ENCODE assay signal across 9 cellular contexts in genomic region chr4:103011378-103012025, GRCh38. TPM values are rescaled to one million over a fixed set of nuclear protein-coding genes. Genes with fewer than 3 reads are reported as not detected.
DNase-seq lines count a peak whose midpoint lies in the region; ATAC-seq and TF ChIP-seq lines count a peak whose summit lies in the region.
"Had no signal": no experiment of that assay in that cellular context is flagged by ENCODE, and none has a peak within 500 bp of the region (broad histone marks: within the 10 kb centered on the region; RNA-seq: fewer than 3 reads in every experiment).

No MANE protein-coding gene starts in this region.

- H3F3A ChIP-seq in GM23248 (ENCODE audit: insufficient read depth): peaks cover 15% of the 10 kb centered on the region; the same call in 1 of the 2 replicates

- no peaks in the 10 kb centered on the region for H3K9me2 ChIP-seq in GM23248 (ENCODE audit: insufficient read depth)

- H4K20me1 ChIP-seq in GM23248 (ENCODE audit: insufficient read depth): no peaks in the 10 kb centered on the region

- H3K4me3 ChIP-seq in GM23248 (no peak overlapping the region), right cardiac atrium (ENCODE audit: low read length) (no peak overlapping the region), gastrocnemius medialis (no peak overlapping the region)

- no peaks in the 10 kb centered on the region for H3K79me2 ChIP-seq in GM23248 (ENCODE audit: insufficient read depth)

- no peaks in the 10 kb centered on the region for H3K9me3 ChIP-seq in GM23248 (ENCODE audit: low read depth)
- no peaks in the 10 kb centered on the region for H3K9me3 ChIP-seq in right cardiac atrium (ENCODE audit: control insufficient read depth, low read length)
- no peaks in the 10 kb centered on the region for H3K9me3 ChIP-seq in gastrocnemius medialis

- 0 out of 2 replicates have a peak overlapping the region, but pooled peaks have one; percentile 19 for H2AFZ ChIP-seq in GM23248

- H3K4me1 ChIP-seq in GM23248 (ENCODE audit: insufficient read depth): peaks cover 13% of the 10 kb centered on the region
- peaks cover 3% of the 10 kb centered on the region for H3K4me1 ChIP-seq in right cardiac atrium (ENCODE audit: control insufficient read depth, insufficient read depth, low read length)
- H3K4me1 ChIP-seq in gastrocnemius medialis: peaks cover 13 to 17% of the 10 kb centered on the region in 2 donors

- H3K27me3 ChIP-seq in GM23248 (replicated peaks; ENCODE audit: insufficient read depth) (no peaks in the 10 kb centered on the region), right cardiac atrium (ENCODE audit: control insufficient read depth, insufficient read depth) (no peaks in the 10 kb centered on the region), gastrocnemius medialis (no peaks in the 10 kb centered on the region)

- no peak overlapping the region for H3K9ac ChIP-seq in GM23248

- DNase-seq in GM23248 (peak; percentile 46), astrocyte of the hippocampus (ENCODE audit: low read depth, low spot score) (peak; percentile 24), right cardiac atrium (peak in 2 of 3 donors; percentile 36 to 66), gastrocnemius medialis (no peak), pons (ENCODE audit: low spot score) (no peak), NCI-H69 (lab: John Stamatoyannopoulos, UW) (no peak), NCI-H748 (lab: John Stamatoyannopoulos, UW; ENCODE audit: unreplicated experiment) (no peak), SW480 (ENCODE audit: low spot score) (no peak)
- DNase-seq: DMS153 had no signal

- no peak for TF ChIP-seq POLR2A in gastrocnemius medialis (IDR thresholded peaks at IDR 0.05)

- H3K36me3 ChIP-seq in GM23248 (ENCODE audit: low read depth): no peaks in the 10 kb centered on the region
- no peaks in the 10 kb centered on the region for H3K36me3 ChIP-seq in gastrocnemius medialis

- 60 to 81% methylated on average over 4 of the region's 4 CpGs for WGBS in GM23248 (ENCODE audit: low coverage in 1 of 2, low lambda C conversion rate in 2 of 2, missing lambda C conversion rate in 2 of 2), 2 experiments
- 77% methylated on average over 4 of the region's 4 CpGs for WGBS in right cardiac atrium

- peak overlapping the region; percentile 30 for H3K4me2 ChIP-seq in GM23248 (ENCODE audit: unreplicated experiment)

- in situ Hi-C loops in GM23248 (cut with MboI): no loop called here
- in situ Hi-C loops in gastrocnemius medialis (cut with MboI; ENCODE audit: low sequenced_read_pairs in 4 of 4): loop anchor here in 2 of 4 donors (10.0 to 25.0 kb wide), 2 partner anchors 137 to 574 kb away; no protein-coding TSS in a partner anchor

- TF ChIP-seq CTCF in gastrocnemius medialis (IDR thresholded peaks at IDR 0.05 in 4 of 5, conservative IDR thresholded peaks at IDR 0.05 in 1 of 5): no peak

- ATAC-seq in right cardiac atrium (peak; percentile 66 to 75), gastrocnemius medialis (peak in 1 of 2 donors; percentile 12)

- 0 out of 2 replicates have a peak overlapping the region, but pooled peaks have one; percentile 13 for H3K27ac ChIP-seq in GM23248
- peak overlapping the region; percentile 6 for H3K27ac ChIP-seq in right cardiac atrium (ENCODE audit: low read length)
- peak overlapping the region; percentile 51 to 76 (median 64) for H3K27ac ChIP-seq in gastrocnemius medialis

- intact Hi-C loops in right cardiac atrium (cut with DNase I) (loop anchor here in 3 of 4 donors (5.0 to 10.0 kb wide), 3 partner anchors 389 to 564 kb away; no protein-coding TSS in a partner anchor), gastrocnemius medialis (cut with DNase I; ENCODE audit: low total_unique reads) (loop anchor here (2.0 to 5.0 kb wide), 4 partner anchors 87 to 567 kb away; partner anchors contain the start of genes BDH2, MANBA and NFKB1)

RNA-seq across cellular contexts. Expression of gene SLC9B1, which starts 8.0 kb away (rescaled TPM):
- total RNA-seq in GM23248 (2014; rRNA removed; shearing (Covaris generic)): not detected in 2 replicates
- polyA plus RNA-seq in GM23248 (2016; fragmentation: Nextera tagmentation; extraction: Ambion mirVana) (0.19 and 0.51 TPM in 2 replicates), right cardiac atrium (0.27 TPM)
- total RNA-seq in right cardiac atrium (1 to 10 TPM in 2 of 4 donors, under 1 TPM in 2; 0.94 to 1.8 (median 1.3) TPM), gastrocnemius medialis (not detected)

Comparison
In these comparisons a context has a peak if more than half of its experiments do, and no peak if none do; other contexts are left out.
1. DNase-seq: peak in GM23248 (single experiment), astrocyte of the hippocampus (single experiment) and right cardiac atrium (2 of 3); none in gastrocnemius medialis (0 of 2), pons (single experiment), NCI-H69 (single experiment), NCI-H748 (single experiment) and SW480 (single experiment).
2. H3K27ac ChIP-seq: peak in every context shown above with its lines; median percentile 64 in gastrocnemius medialis; 13 in GM23248; 6 in right cardiac atrium.